Comparison of ENCODE assay signal across 8 cellular contexts in the genomic region with DNA sequence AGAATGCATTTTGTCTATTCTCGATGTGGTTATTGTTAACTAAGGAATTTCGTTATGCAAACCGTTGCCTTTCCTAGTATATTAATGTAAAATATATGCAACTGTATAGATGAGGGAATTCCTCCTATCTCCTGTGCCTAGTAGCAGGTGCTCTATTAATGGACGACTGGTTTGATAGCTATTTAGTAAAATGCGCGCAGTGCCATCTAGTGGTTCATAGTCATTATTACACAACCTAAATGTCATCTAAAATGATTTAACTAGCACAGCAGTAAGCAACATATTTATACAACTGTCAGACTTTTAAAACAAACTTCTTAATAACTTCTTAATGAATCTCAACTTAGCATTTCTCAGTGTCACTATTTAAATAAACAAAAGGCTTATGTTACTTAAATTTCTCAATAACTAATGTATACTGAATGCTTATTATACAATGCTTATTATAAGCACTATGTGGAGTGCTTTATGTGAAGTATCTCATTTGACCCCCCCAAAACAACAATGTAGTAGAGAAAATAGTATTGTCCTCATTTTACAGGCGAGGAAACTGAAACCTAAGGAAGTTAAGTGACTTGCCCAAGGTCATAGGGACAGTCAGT.
DNase-seq lines count a peak whose midpoint lies in the region; ATAC-seq and TF ChIP-seq lines count a peak whose summit lies in the region.

No MANE protein-coding gene starts in this region.

- in situ Hi-C loops in GM13977 (cut with MboI; ENCODE audit: low pct_unique_long_range_greater_than_20kb, low sequenced_read_pairs, unreplicated experiment), result loop anchor here (25.0 kb wide), 1 partner anchor 676 kb away; no protein-coding TSS in a partner anchor

- peaks cover 14% of the 10 kb centered on the region for H3K9me3 Mint-ChIP-seq in endodermal cell

- peaks cover 8% of the 10 kb centered on the region for H3K4me1 Mint-ChIP-seq in endodermal cell

- H3K27me3 ChIP-seq in endodermal cell (ENCODE audit: control insufficient read depth, insufficient read depth, low read length, poor library complexity, severe bottlenecking) (no peaks in the 10 kb centered on the region), aorta (ENCODE audit: control insufficient read depth in 1 of 2, insufficient read depth in 2 of 2, low read length in 1 of 2) (no peaks in the 10 kb centered on the region)

- H3K27ac ChIP-seq in endodermal cell (ENCODE audit: low read depth, low read length) (no peak overlapping the region), aorta (ENCODE audit: low read depth in 1 of 2, low read length in 2 of 2) (no peak overlapping the region)

- 17 to 27% methylated on average over 3 to 7 of the region's 7 CpGs for WGBS in endodermal cell (ENCODE audit: insufficient coverage in 1 of 2, insufficient read length in 1 of 2), 2 experiments
- 10% methylated on average over 7 of the region's 7 CpGs for WGBS in aorta, 2 donors

- no peak overlapping the region for H3K27ac Mint-ChIP-seq in endodermal cell

- no peak overlapping the region for H3K4me3 Mint-ChIP-seq in endodermal cell

- ATAC-seq in HG02798 (IDR thresholded peaks at IDR 0.05; ENCODE audit: poor library complexity, unreplicated experiment) (peak; percentile 71), aorta (ENCODE audit: low FRiP score) (peak; percentile 78)

- H3K36me3 ChIP-seq in endodermal cell (ENCODE audit: control insufficient read depth, insufficient read depth, low read length), result peaks cover 14% of the 10 kb centered on the region
- H3K36me3 ChIP-seq in aorta (ENCODE audit: control insufficient read depth in 1 of 2, insufficient read depth in 2 of 2, low read length in 1 of 2), result no peaks in the 10 kb centered on the region

- no peak overlapping the region for H3K9ac ChIP-seq in endodermal cell (ENCODE audit: extremely low read depth, low read length, poor library complexity, severe bottlenecking)

- DNase-seq in AG09309 (ENCODE audit: low read depth) (no peak), GM13977 (ENCODE audit: low spot score) (peak; percentile 54), NCI-H146 (lab: John Stamatoyannopoulos, UW) (peak; percentile 81), SKM-1 treated with dmso at 0.1 percent for 144 hours (lab: John Stamatoyannopoulos, UW; ENCODE audit: unreplicated experiment) (peak; percentile 42), endodermal cell (no peak), midbrain (lab: John Stamatoyannopoulos, UW) (peak; percentile 84), aorta (no peak)

- H3K4me1 ChIP-seq in endodermal cell (ENCODE audit: control insufficient read depth, insufficient read depth, low read length) (peaks cover 4% of the 10 kb centered on the region), aorta (ENCODE audit: control insufficient read depth in 1 of 2, insufficient read depth in 2 of 2, low read length in 2 of 2) (peaks cover 0 to 2% of the 10 kb centered on the region in 2 donors)

- H3K36me3 Mint-ChIP-seq in endodermal cell (ENCODE audit: low read depth), result peaks cover 14% of the 10 kb centered on the region

- no peaks in the 10 kb centered on the region for H3K27me3 Mint-ChIP-seq in endodermal cell (ENCODE audit: insufficient read depth)

- TF ChIP-seq CTCF in AG09309 (IDR thresholded peaks at IDR 0.05; ENCODE audit: control insufficient read depth, insufficient read depth, low read depth, low read length, missing control alignments), result peak; percentile 51
- peak; percentile 71 for TF ChIP-seq CTCF in GM13977 (IDR thresholded peaks at IDR 0.05; ENCODE audit: extremely low read depth, insufficient read depth, missing control alignments)
- peak; percentile 86 for TF ChIP-seq CTCF in endodermal cell (conservative IDR thresholded peaks at IDR 0.05)

- intact Hi-C loops in aorta (cut with DNase I), result loop anchor here (5.0 to 10.0 kb wide), 7 partner anchors 61 to 671 kb away; a partner anchor contains a TSS

- H3K4me3 ChIP-seq in AG09309 (ENCODE audit: control insufficient read depth, low read depth, low read length), result no peak overlapping the region
- no peak overlapping the region for H3K4me3 ChIP-seq in endodermal cell (ENCODE audit: low read length)
- no peak overlapping the region for H3K4me3 ChIP-seq in aorta (ENCODE audit: low read length in 2 of 2)

- H3K9me3 ChIP-seq in endodermal cell (ENCODE audit: control insufficient read depth, low read length), result peaks cover 15% of the 10 kb centered on the region
- no peaks in the 10 kb centered on the region for H3K9me3 ChIP-seq in aorta (ENCODE audit: control insufficient read depth, low read length)

Comparison
In these comparisons a context has a peak if more than half of its experiments do, and no peak if none do; other contexts are left out.
1. DNase-seq: peak in GM13977 (single experiment), NCI-H146 (single experiment), SKM-1 treated with dmso at 0.1 percent for 144 hours (single experiment) and midbrain (single experiment); none in AG09309 (single experiment), endodermal cell (single experiment) and aorta (0 of 2).
2. Peak in every context shown above with its lines, with median percentiles within 50 percentile points of each other: CTCF ChIP-seq.